2 cellular contexts compared by ENCODE assay signal in genomic region chr21:33808715-33809367, GRCh38.
TF ChIP-seq lines count a peak whose summit lies in the region.

No MANE protein-coding gene starts in this region.

TF ChIP-seq in GM23338, 12 proteins besides CTCF, POLR2A, EP300 and RAD21:
- no peak for TF ChIP-seq EZH2phosphoT487 (IDR thresholded peaks at IDR 0.05; ENCODE audit: unreplicated experiment)
- TF ChIP-seq EZH2 (IDR thresholded peaks at IDR 0.05; ENCODE audit: low read depth, unreplicated experiment) = no peak
- TF ChIP-seq CREB1 (CRISPR knock-in tag; IDR thresholded peaks at IDR 0.05; ENCODE audit: low read depth) = no peak
- TF ChIP-seq STAT1 (IDR thresholded peaks at IDR 0.05; ENCODE audit: unreplicated experiment) = no peak
- no peak for TF ChIP-seq REST (IDR thresholded peaks at IDR 0.05; ENCODE audit: unreplicated experiment)
- no peak for TF ChIP-seq JUNB (IDR thresholded peaks at IDR 0.05; ENCODE audit: unreplicated experiment)
- TF ChIP-seq NANOG (IDR thresholded peaks at IDR 0.05; ENCODE audit: borderline replicate concordance) = no peak
- no peak for TF ChIP-seq ZNF462 (CRISPR knock-in tag; IDR thresholded peaks at IDR 0.05)
- no peak for TF ChIP-seq ZNF114 (CRISPR knock-in tag; IDR thresholded peaks at IDR 0.05)
- no peak for TF ChIP-seq ETS1 (IDR thresholded peaks at IDR 0.05)
- no peak for TF ChIP-seq POLR2AphosphoS5 (IDR thresholded peaks at IDR 0.05; ENCODE audit: low read depth)

TF ChIP-seq in GM12878, 131 proteins besides CTCF, POLR2A, EP300 and RAD21:
- TF ChIP-seq RELB (IDR thresholded peaks at IDR 0.05; ENCODE audit: low read depth) = no peak
- TF ChIP-seq SPI1 (IDR thresholded peaks at IDR 0.05; ENCODE audit: borderline replicate concordance, insufficient read depth, low read depth, low read length) = no peak
- TF ChIP-seq USF1 (IDR thresholded peaks at IDR 0.05; ENCODE audit: borderline replicate concordance, extremely low read length, insufficient read depth, low read depth, low read length) = no peak
- no peak for TF ChIP-seq NRF1 (conservative IDR thresholded peaks at IDR 0.05; ENCODE audit: low read depth, low read length)
- TF ChIP-seq PAX8 (IDR thresholded peaks at IDR 0.05) = no peak
- TF ChIP-seq ASH2L (IDR thresholded peaks at IDR 0.05; ENCODE audit: borderline replicate concordance, low read depth) = no peak
- TF ChIP-seq RUNX3 (IDR thresholded peaks at IDR 0.05; ENCODE audit: low read length) = no peak
- TF ChIP-seq IRF5 (IDR thresholded peaks at IDR 0.05; ENCODE audit: borderline replicate concordance) = no peak
- TF ChIP-seq MTA2 (IDR thresholded peaks at IDR 0.05; ENCODE audit: low read depth) = no peak
TF ChIP-seq in GM12878: peak in this region for 0.
